ENCODE assay signal across 8 cellular contexts in genomic region chr10:132397671-132398565, GRCh38. TPM values are rescaled to one million over a fixed set of nuclear protein-coding genes. Genes with fewer than 3 reads are reported as not detected.
DNase-seq lines count a peak whose midpoint lies in the region; ATAC-seq and TF ChIP-seq lines count a peak whose summit lies in the region.

No MANE protein-coding gene starts in this region.

- intact Hi-C loops in body of pancreas (cut with DNase I) = no loop called here

- peak; percentile 46 for ATAC-seq in HG02943 (IDR thresholded peaks at IDR 0.05; ENCODE audit: low read depth, unreplicated experiment)
- ATAC-seq in body of pancreas = peak; percentile 28

- TF ChIP-seq CTCF in body of pancreas (IDR thresholded peaks at IDR 0.05) (peak in 3 of 7 experiments; percentile 24 to 43 (median 26)), GM20000 (IDR thresholded peaks at IDR 0.05; ENCODE audit: extremely low read depth, missing control alignments) (no peak)

- peaks cover 16 to 27% of the 10 kb centered on the region in 2 donors for H3K4me1 Mint-ChIP-seq in immature natural killer cell

- DNase-seq in RKO (ENCODE audit: low spot score) = peak; percentile 83
- DNase-seq in body of pancreas = peak; percentile 70 to 80 (median 78)
- peak in 2 of 3 donors; percentile 34 to 50 for DNase-seq in immature natural killer cell
- peak; percentile 38 for DNase-seq in stimulated activated CD4-positive, alpha-beta T cell treated with anti-CD3 and anti-CD28 coated beads, Interleukin-4, amount 100 ng/mL, for 1 hour
- no peak for DNase-seq in GM20000 (ENCODE audit: low spot score)
- DNase-seq in DMS153 (lab: John Stamatoyannopoulos, UW) = no peak

- H3K4me3 Mint-ChIP-seq in immature natural killer cell = peak overlapping the region; percentile 83 to 94 (median 87)

- 0 to 5% methylated on average over 9 to 35 of the region's 40 CpGs for WGBS in body of pancreas, 2 donors

- H3K27ac Mint-ChIP-seq in immature natural killer cell = peak overlapping the region; percentile 87 to 96 (median 93)

- H3K4me3 ChIP-seq in GM08714 (ENCODE audit: low read length) (peak overlapping the region; percentile 40; the same call in 1 of the 2 replicates), body of pancreas (peak overlapping the region; percentile 31 to 65)

- peaks cover 6 to 19% (median 8%) of the 10 kb centered on the region in 3 donors for H3K27me3 Mint-ChIP-seq in immature natural killer cell (ENCODE audit: low read depth in 3 of 3)

- no peaks in the 10 kb centered on the region for H3K9me3 ChIP-seq in body of pancreas

- no peaks in the 10 kb centered on the region for H3K36me3 ChIP-seq in body of pancreas (replicated peaks in 1 of 2; ENCODE audit: insufficient read depth in 1 of 2, low read depth in 2 of 2)

- no peaks in the 10 kb centered on the region for H3K27me3 ChIP-seq in body of pancreas

- H3K27ac ChIP-seq in body of pancreas = peak overlapping the region; percentile 97 to 99 (median 97)

- peaks cover 69% of the 10 kb centered on the region for H3K4me1 ChIP-seq in body of pancreas

- H3K9me3 Mint-ChIP-seq in immature natural killer cell = no peaks in the 10 kb centered on the region

- peak; percentile 21 to 48 (median 41) for TF ChIP-seq POLR2A in body of pancreas (IDR thresholded peaks at IDR 0.05)

- no peaks in the 10 kb centered on the region for H3K36me3 Mint-ChIP-seq in immature natural killer cell

RNA-seq across cellular contexts. Expression of gene PWWP2B, which starts 0.9 kb away (rescaled TPM):
- 10 to 100 TPM; 31.9 to 46.5 TPM for total RNA-seq in body of pancreas
- polyA plus RNA-seq in immature natural killer cell = 1 to 10 TPM; 4.0 to 7.3 (median 4.3) TPM

Comparison
In these comparisons a context has a peak if more than half of its experiments do, and no peak if none do; other contexts are left out.
1. DNase-seq: peak in RKO (single experiment), body of pancreas (4 of 4), immature natural killer cell (2 of 3) and stimulated activated CD4-positive, alpha-beta T cell treated with anti-CD3 and anti-CD28 coated beads, Interleukin-4, amount 100 ng/mL, for 1 hour (single experiment); none in GM20000 (single experiment) and DMS153 (single experiment).